28 cellular contexts compared by ENCODE assay signal in the genomic region with DNA sequence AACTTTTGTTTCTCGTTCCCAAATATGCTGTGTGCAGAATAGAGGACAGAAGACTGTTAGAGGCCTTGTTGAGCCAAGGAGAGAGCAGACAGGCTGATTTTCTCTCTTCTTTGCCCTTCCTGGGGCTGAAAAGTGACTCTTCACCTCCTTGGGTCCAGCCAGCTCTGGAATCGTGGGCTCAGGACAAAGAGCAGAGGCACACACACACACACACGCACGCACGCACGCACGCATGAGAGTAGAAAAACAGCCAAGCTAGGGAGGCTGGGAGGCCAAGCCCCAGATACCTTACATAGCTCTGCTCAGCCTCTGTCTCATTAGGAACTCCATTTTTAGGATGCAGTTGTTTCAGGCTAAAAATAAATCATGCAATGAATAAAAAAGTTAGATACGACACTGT. TPM values are rescaled to one million over a fixed set of nuclear protein-coding genes. Genes with fewer than 3 reads are reported as not detected.
A peak's percentile ranks its signal among the peaks of the same experiment; 100 is the strongest.
DNase-seq lines count a peak whose midpoint lies in the region; ATAC-seq and TF ChIP-seq lines count a peak whose summit lies in the region.
"Had no signal": no experiment of that assay in that cellular context is flagged by ENCODE, and none has a peak within 500 bp of the region (broad histone marks: within the 10 kb centered on the region; RNA-seq: fewer than 3 reads in every experiment).

TSS of gene CASQ2 (minus strand) at position 166 of the 400 bp plus-strand sequence. CDS start 173 bp downstream, outside the sequence.

- DNase-seq in right atrium auricular region (ENCODE audit: low spot score), result no peak
- DNase-seq in sigmoid colon, result peak; percentile 78
- DNase-seq in aorta, result no peak
- DNase-seq in G401 (ENCODE audit: low spot score), result no peak
- DNase-seq in nucleus accumbens (lab: John Stamatoyannopoulos, UW), result no peak
- DNase-seq: activated B cell treated with CpG ODN at 0.5 μM for 24 hours; activated CD4-positive, alpha-beta memory T cell treated with anti-CD3 and anti-CD28 coated beads for 36 hours; activated CD8-positive, alpha-beta memory T cell treated with anti-CD3 and anti-CD28 coated beads, Interleukin-2, amount 50 U/mL, for 4 hours; activated naive CD4-positive, alpha-beta T cell treated with anti-CD3 and anti-CD28 coated beads, Interleukin-2, amount 10 ng/mL, durations not matched to agents 7 days and 5 days; C1 segment of cervical spinal cord; Caco-2; cortex of kidney; GF-D8; HCEC 1CT; midbrain; NCI-H1105; NCI-H2029 treated with DMSO at 0.1 percent for 48 hours; NCI-H226; NCI-H748 treated with DMSO at 0.1 percent for 48 hours; SJCRH30; stimulated activated naive CD8-positive, alpha-beta T cell treated with anti-CD3 and anti-CD28 coated beads, Interleukin-15, amount 100 ng/mL, for 72 hours had no signal

- H3K27me3 ChIP-seq in gastroesophageal sphincter, result no peaks in the 10 kb centered on the region
- H3K27me3 ChIP-seq in right atrium auricular region, result no peaks in the 10 kb centered on the region
- no peaks in the 10 kb centered on the region for H3K27me3 ChIP-seq in sigmoid colon
- peaks cover 0 to 2% of the 10 kb centered on the region in 2 donors for H3K27me3 ChIP-seq in aorta (ENCODE audit: control insufficient read depth in 1 of 2, insufficient read depth in 2 of 2, low read length in 1 of 2)
- H3K27me3 ChIP-seq: breast epithelium, SJCRH30 had no signal

- ATAC-seq in gastroesophageal sphincter (peak; percentile 76), aorta (ENCODE audit: low FRiP score) (peak; percentile 63)
- no peak for ATAC-seq in activated CD4-positive, CD25-positive, alpha-beta regulatory T cell treated with anti-CD3 and anti-CD28 coated beads, Interleukin-2, amount 50 U/mL, for 24 hours
- ATAC-seq: stimulated activated naive CD8-positive, alpha-beta T cell treated with anti-CD3 and anti-CD28 coated beads, Interleukin-15, amount 100 ng/mL, for 72 hours had no signal

- intact Hi-C loops in sigmoid colon (cut with DNase I), result loop anchor here (2.0 to 5.0 kb wide), 2 partner anchors 52 to 126 kb away; partner anchors contain the start of gene VANGL1
- intact Hi-C loops in aorta (cut with DNase I), result no loop called here

- in situ Hi-C loops in G401 (cut with HindIII; ENCODE audit: low sequenced_read_pairs), result no loop called here

- TF ChIP-seq CTCF in gastroesophageal sphincter (IDR thresholded peaks at IDR 0.05) (no peak), right atrium auricular region (IDR thresholded peaks at IDR 0.05) (no peak), sigmoid colon (IDR thresholded peaks at IDR 0.05) (no peak)

- H3K4me3 ChIP-seq in gastroesophageal sphincter (peak within 1 kb of the TSS; percentile 42 to 50), right atrium auricular region (peak within 1 kb of the TSS; percentile 54 to 62), sigmoid colon (peak within 1 kb of the TSS; percentile 20 to 52 (median 44)), aorta (ENCODE audit: low read length in 2 of 2) (peak within 1 kb of the TSS in 1 of 2 donors; percentile 19)
- H3K4me3 ChIP-seq: breast epithelium, SJCRH30, skin epidermis had no signal

- no peaks in the 10 kb centered on the region for H3K9me3 ChIP-seq in gastroesophageal sphincter
- H3K9me3 ChIP-seq in right atrium auricular region, result no peaks in the 10 kb centered on the region
- no peaks in the 10 kb centered on the region for H3K9me3 ChIP-seq in sigmoid colon
- no peaks in the 10 kb centered on the region for H3K9me3 ChIP-seq in aorta (ENCODE audit: control insufficient read depth, low read length)
- H3K9me3 ChIP-seq: breast epithelium, Caco-2, SJCRH30 had no signal

- H3K36me3 ChIP-seq in gastroesophageal sphincter (no peaks in the 10 kb centered on the region), right atrium auricular region (no peaks in the 10 kb centered on the region), sigmoid colon (no peaks in the 10 kb centered on the region), aorta (ENCODE audit: control insufficient read depth in 1 of 2, insufficient read depth in 2 of 2, low read length in 1 of 2) (no peaks in the 10 kb centered on the region)
- H3K36me3 ChIP-seq: breast epithelium, SJCRH30 had no signal

- peak within 1 kb of the TSS; percentile 75 to 86 (median 84) for H3K27ac ChIP-seq in gastroesophageal sphincter
- H3K27ac ChIP-seq in right atrium auricular region, result peak within 1 kb of the TSS; percentile 84 to 90
- peak within 1 kb of the TSS; percentile 79 to 86 (median 80) for H3K27ac ChIP-seq in sigmoid colon
- peak within 1 kb of the TSS in 1 of 2 donors; percentile 47 for H3K27ac ChIP-seq in aorta (ENCODE audit: low read depth in 1 of 2, low read length in 2 of 2)
- H3K27ac ChIP-seq: SJCRH30, skin epidermis had no signal

- TF ChIP-seq POLR2A in gastroesophageal sphincter (IDR thresholded peaks at IDR 0.05), result peak; percentile 62 to 71
- peak in 1 of 2 donors; percentile 81 for TF ChIP-seq POLR2A in sigmoid colon (IDR thresholded peaks at IDR 0.05)

- 46 to 47% methylated on average over 5 to 6 of the region's 8 CpGs for WGBS in gastroesophageal sphincter (ENCODE audit: low coverage in 1 of 2), 2 donors
- 85 to 87% methylated on average over 8 of the region's 8 CpGs for WGBS in sigmoid colon, 2 donors
- 45 to 56% methylated on average over 8 of the region's 8 CpGs for WGBS in aorta, 2 donors

- TF ChIP-seq EP300 in gastroesophageal sphincter (IDR thresholded peaks at IDR 0.05) (no peak), sigmoid colon (IDR thresholded peaks at IDR 0.05) (peak in 1 of 4 donors; percentile 48)

- H3K4me1 ChIP-seq in gastroesophageal sphincter, result peaks cover 2 to 61% (median 10%) of the 10 kb centered on the region in 3 donors
- peaks cover 0 to 21% of the 10 kb centered on the region in 2 donors for H3K4me1 ChIP-seq in right atrium auricular region
- peaks cover 0 to 50% (median 27%) of the 10 kb centered on the region in 4 donors for H3K4me1 ChIP-seq in sigmoid colon
- no peaks in the 10 kb centered on the region for H3K4me1 ChIP-seq in aorta (ENCODE audit: control insufficient read depth in 1 of 2, insufficient read depth in 2 of 2, low read length in 2 of 2)
- H3K4me1 ChIP-seq: breast epithelium had no signal

RNA-seq across cellular contexts. Expression of gene CASQ2, which starts in this region (rescaled TPM):
- total RNA-seq in gastroesophageal sphincter (100 to 1,000 TPM in 3 of 4 donors, 10 to 100 TPM in 1; 86.2 to 147 (median 133) TPM), right atrium auricular region (1,000 to 10,000 TPM in 1 of 2 donors, 100 to 1,000 TPM in 1; 673 to 1,066 TPM), sigmoid colon (100 to 1,000 TPM in 3 of 4 donors, 10 to 100 TPM in 1; 58.3 to 160 (median 121) TPM), aorta (10 to 100 TPM; 21.3 to 47.9 TPM)
- polyA plus RNA-seq in sigmoid colon (1 to 10 TPM in 2 of 3 donors, under 1 TPM in 1; 0.46 to 2.6 (median 1.8) TPM), aorta (1 to 10 TPM; 2.8 to 9.0 TPM)
- not detected in 2 replicates for total RNA-seq in G401 (2014; rRNA removed; shearing (Covaris generic))
- total RNA-seq: activated B cell treated with CpG ODN at 0.5 μM for 24 hours; activated CD4-positive, alpha-beta memory T cell treated with anti-CD3 and anti-CD28 coated beads for 36 hours; activated T-helper 1 cell treated with anti-CD3 and anti-CD28 coated beads, Interleukin-12 subunit alpha, Interleukin-12 subunit beta, Interleukin-2, Interleukin-4 antibody, amounts not matched to agents 30 ng/mL and 10 ng/mL and 1 ng/mL, durations not matched to agents 14 hours and 24 hours and 36 hours; HT1080; M059J had no signal

Comparison
In these comparisons a context has a peak if more than half of its experiments do, and no peak if none do; other contexts are left out.
1. RNA of gene CASQ2 (total RNA-seq): 673 to 1,066 TPM in right atrium auricular region, 86.2 to 147 TPM in gastroesophageal sphincter, 58.3 to 160 TPM in sigmoid colon and 21.3 to 47.9 TPM in aorta; not detected in G401; every median in the first group is over 10 times any median in the second.
2. RNA of gene CASQ2 (total RNA-seq): 673 to 1,066 TPM in right atrium auricular region; 86.2 to 147 TPM in gastroesophageal sphincter, 58.3 to 160 TPM in sigmoid colon and 21.3 to 47.9 TPM in aorta; every median in the first group is over 4 times any median in the second.
3. ATAC-seq: peak in gastroesophageal sphincter (single experiment) and aorta (single experiment); none in activated CD4-positive, CD25-positive, alpha-beta regulatory T cell treated with anti-CD3 and anti-CD28 coated beads, Interleukin-2, amount 50 U/mL, for 24 hours (0 of 2).